ENCODE assay signal across 22 cellular contexts in the genomic region with DNA sequence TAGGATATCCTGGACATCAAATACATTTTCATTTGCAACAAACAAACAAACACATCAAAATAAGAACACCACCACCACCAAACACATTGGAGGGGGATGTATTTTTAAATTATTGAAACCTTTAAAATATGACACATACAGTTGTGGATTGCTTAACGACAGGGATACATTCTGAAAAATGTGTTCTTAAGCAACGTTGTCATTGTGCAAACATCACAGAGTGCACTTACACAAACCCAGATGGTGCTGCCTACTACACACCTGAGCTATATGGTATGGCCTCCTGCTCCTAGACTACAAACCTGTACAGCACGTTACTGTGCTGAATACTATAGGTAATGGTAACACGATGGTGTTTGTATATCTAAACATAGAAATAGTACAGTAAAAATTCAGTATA.
"Had no signal": no experiment of that assay in that cellular context is flagged by ENCODE, and none has a peak within 500 bp of the region (broad histone marks: within the 10 kb centered on the region; RNA-seq: fewer than 3 reads in every experiment).

No MANE protein-coding gene starts in this region.

- ATAC-seq: activated T-cell treated with anti-CD3 and anti-CD28 coated beads, Interleukin-2, amount 50 U/mL, for 72 hours; heart right ventricle; left cardiac atrium; natural killer cell; stimulated activated naive B cell treated with anti-CD40 and anti-IgM and Interleukin-4, amounts not matched to agents 10 μg/mL and 1 μg/mL and 100 μg/mL, for 72 hours had no signal

- FAIRE-seq: bronchial epithelial cell had no signal

- DNase-seq: activated CD4-positive, alpha-beta memory T cell treated with anti-CD3 and anti-CD28 coated beads, Interleukin-2, amount 10 ng/mL, durations not matched to agents 7 days and 5 days; activated CD4-positive, alpha-beta T cell treated with anti-CD3 and anti-CD28 coated beads for 48 hours; activated CD4-positive, CD25-positive, alpha-beta regulatory T cell; activated effector memory CD4-positive, alpha-beta T cell treated with Interleukin-2 at 50 U/mL for 16 hours; activated naive CD4-positive, alpha-beta T cell treated with anti-CD3 and anti-CD28 coated beads for 36 hours; activated naive CD8-positive, alpha-beta T cell treated with anti-CD3 and anti-CD28 coated beads, Interleukin-2, amount 10 ng/mL, durations not matched to agents 7 days and 5 days; activated T-cell treated with anti-CD3 and anti-CD28 coated beads, Interleukin-2, amount 50 U/mL, for 72 hours; amniotic stem cell; cerebellar nuclear complex; foreskin fibroblast; heart right ventricle; islet precursor cell; left cardiac atrium; midbrain; natural killer cell; retina; stimulated activated CD4-positive, alpha-beta T cell treated with anti-CD3 and anti-CD28 coated beads, Interleukin-2, amount 100 ng/mL, for 48 hours; stimulated activated CD8-positive, alpha-beta memory T cell treated with anti-CD3 and anti-CD28 coated beads, Interleukin-4, amount 100 ng/mL, for 48 hours; stimulated activated naive B cell treated with anti-CD40 and anti-IgM and Interleukin-4, amounts not matched to agents 10 μg/mL and 1 μg/mL and 100 μg/mL, for 72 hours; transverse colon; uterus had no signal
